10 cellular contexts compared by ENCODE assay signal in the genomic region with DNA sequence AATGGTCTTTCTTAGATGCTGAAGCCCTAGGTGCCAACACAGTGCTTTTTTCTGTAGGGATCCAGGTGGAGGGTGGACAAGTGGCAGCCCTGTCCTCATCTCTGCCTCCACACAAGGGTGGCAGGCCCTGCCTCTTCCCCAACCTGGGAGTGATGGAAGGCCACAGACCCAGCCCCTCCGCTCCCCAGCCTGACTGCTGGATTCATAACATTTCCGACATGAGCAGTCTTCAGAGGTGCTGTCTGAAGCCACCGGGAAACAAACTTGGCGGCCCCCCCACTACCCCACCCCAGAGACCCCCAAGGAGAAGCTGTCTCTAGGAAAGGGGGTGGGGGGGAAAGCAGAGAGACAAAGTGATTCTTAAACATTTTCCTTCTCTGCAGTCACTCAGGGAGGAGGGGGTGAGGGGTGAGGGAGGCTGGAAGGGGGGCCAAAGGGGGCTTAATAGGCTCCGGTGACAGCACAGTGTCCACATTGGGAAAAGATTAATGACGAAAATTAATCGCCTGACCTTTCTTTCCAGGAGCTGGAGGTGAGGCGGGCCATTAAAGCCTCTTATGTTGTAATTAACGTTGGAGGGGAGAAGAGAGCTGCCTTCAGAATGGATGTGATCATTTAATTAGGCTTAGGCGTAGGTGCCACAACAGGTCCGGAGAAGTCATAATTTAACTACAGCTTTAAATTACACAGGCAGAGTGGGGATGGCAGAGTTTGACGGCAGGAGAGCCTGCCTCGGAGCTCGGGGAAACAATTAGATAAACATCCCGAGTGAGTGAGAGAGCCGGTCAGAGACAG.
DNase-seq lines count a peak whose midpoint lies in the region; ATAC-seq and TF ChIP-seq lines count a peak whose summit lies in the region.
"Had no signal": no experiment of that assay in that cellular context is flagged by ENCODE, and none has a peak within 500 bp of the region (broad histone marks: within the 10 kb centered on the region; RNA-seq: fewer than 3 reads in every experiment).

No MANE protein-coding gene starts in this region.

- H3K9me3 Mint-ChIP-seq in activated T-cell treated with anti-CD3 and anti-CD28 coated beads, Interleukin-2, amount 50 U/mL, for 24 hours = no peaks in the 10 kb centered on the region
- no peaks in the 10 kb centered on the region for H3K9me3 Mint-ChIP-seq in activated CD8-positive, alpha-beta T cell treated with anti-CD3 and anti-CD28 coated beads for 36 hours
- H3K9me3 Mint-ChIP-seq in stimulated activated naive B cell treated with anti-CD40 and anti-IgM and Interleukin-4, amounts not matched to agents 10 μg/mL and 1 μg/mL and 100 μg/mL, for 72 hours = no peaks in the 10 kb centered on the region

- no peaks in the 10 kb centered on the region for H3K36me3 Mint-ChIP-seq in activated T-cell treated with anti-CD3 and anti-CD28 coated beads, Interleukin-2, amount 50 U/mL, for 24 hours (ENCODE audit: low read depth)
- H3K36me3 Mint-ChIP-seq in activated CD8-positive, alpha-beta T cell treated with anti-CD3 and anti-CD28 coated beads for 36 hours (ENCODE audit: low read depth) = no peaks in the 10 kb centered on the region
- no peaks in the 10 kb centered on the region for H3K36me3 Mint-ChIP-seq in stimulated activated naive B cell treated with anti-CD40 and anti-IgM and Interleukin-4, amounts not matched to agents 10 μg/mL and 1 μg/mL and 100 μg/mL, for 72 hours

- peaks cover 9% of the 10 kb centered on the region for H3K4me1 Mint-ChIP-seq in activated T-cell treated with anti-CD3 and anti-CD28 coated beads, Interleukin-2, amount 50 U/mL, for 24 hours (ENCODE audit: low read depth)
- peaks cover 6% of the 10 kb centered on the region for H3K4me1 Mint-ChIP-seq in activated CD8-positive, alpha-beta T cell treated with anti-CD3 and anti-CD28 coated beads for 36 hours (ENCODE audit: low read depth)
- H3K4me1 Mint-ChIP-seq in stimulated activated naive B cell treated with anti-CD40 and anti-IgM and Interleukin-4, amounts not matched to agents 10 μg/mL and 1 μg/mL and 100 μg/mL, for 72 hours = peaks cover 28 to 35% of the 10 kb centered on the region in 2 donors

- POLR2A ChIA-PET in activated CD8-positive, alpha-beta T cell treated with anti-CD3 and anti-CD28 coated beads for 36 hours (lab: Charles Lee) = interaction anchor here (1.4 kb wide), 1 partner anchor 17 kb away, joined by 3 read pairs; no protein-coding TSS in a partner anchor

- CTCF ChIA-PET in activated CD8-positive, alpha-beta T cell treated with anti-CD3 and anti-CD28 coated beads for 36 hours (lab: Charles Lee) = no interaction called here

- H3K4me3 Mint-ChIP-seq in activated T-cell treated with anti-CD3 and anti-CD28 coated beads, Interleukin-2, amount 50 U/mL, for 24 hours = peak overlapping the region; percentile 50
- peak overlapping the region; percentile 50 for H3K4me3 Mint-ChIP-seq in activated CD8-positive, alpha-beta T cell treated with anti-CD3 and anti-CD28 coated beads for 36 hours
- H3K4me3 Mint-ChIP-seq in stimulated activated naive B cell treated with anti-CD40 and anti-IgM and Interleukin-4, amounts not matched to agents 10 μg/mL and 1 μg/mL and 100 μg/mL, for 72 hours = peak overlapping the region; percentile 64 to 76

- peaks cover 78% of the 10 kb centered on the region for H3K27me3 Mint-ChIP-seq in activated T-cell treated with anti-CD3 and anti-CD28 coated beads, Interleukin-2, amount 50 U/mL, for 24 hours
- peaks cover 55% of the 10 kb centered on the region for H3K27me3 Mint-ChIP-seq in activated CD8-positive, alpha-beta T cell treated with anti-CD3 and anti-CD28 coated beads for 36 hours
- H3K27me3 Mint-ChIP-seq in stimulated activated naive B cell treated with anti-CD40 and anti-IgM and Interleukin-4, amounts not matched to agents 10 μg/mL and 1 μg/mL and 100 μg/mL, for 72 hours = peaks cover 66 to 76% of the 10 kb centered on the region in 2 donors

- ATAC-seq in activated CD8-positive, alpha-beta T cell treated with anti-CD3 and anti-CD28 coated beads for 36 hours = no peak
- ATAC-seq in stimulated activated naive B cell treated with anti-CD40 and anti-IgM and Interleukin-4, amounts not matched to agents 10 μg/mL and 1 μg/mL and 100 μg/mL, for 72 hours (replicated peaks) = no peak
- no peak for ATAC-seq in HG03280 (IDR thresholded peaks at IDR 0.05; ENCODE audit: unreplicated experiment)
- ATAC-seq: SK-N-SH treated with all-trans-retinoic acid at 6 μM for 48 hours had no signal

- no peak overlapping the region for H3K27ac Mint-ChIP-seq in activated T-cell treated with anti-CD3 and anti-CD28 coated beads, Interleukin-2, amount 50 U/mL, for 24 hours
- H3K27ac Mint-ChIP-seq in activated CD8-positive, alpha-beta T cell treated with anti-CD3 and anti-CD28 coated beads for 36 hours = no peak overlapping the region
- H3K27ac Mint-ChIP-seq in stimulated activated naive B cell treated with anti-CD40 and anti-IgM and Interleukin-4, amounts not matched to agents 10 μg/mL and 1 μg/mL and 100 μg/mL, for 72 hours = peak overlapping the region; percentile 4

- no peak for DNase-seq in activated T-cell treated with anti-CD3 and anti-CD28 coated beads, Interleukin-2, amount 50 U/mL, for 24 hours
- no peak for DNase-seq in activated T-cell treated with anti-CD3 and anti-CD28 coated beads, Interleukin-2, amount 50 U/mL, for 48 hours
- DNase-seq in activated CD8-positive, alpha-beta T cell treated with anti-CD3 and anti-CD28 coated beads for 36 hours = no peak
- DNase-seq in left kidney (ENCODE audit: low read depth, low spot score) (peak; percentile 95), GF-D8 (lab: John Stamatoyannopoulos, UW) (no peak), DMS114 treated with DMSO at 0.1 percent for 48 hours (lab: John Stamatoyannopoulos, UW; ENCODE audit: unreplicated experiment) (no peak)
- DNase-seq in stimulated activated naive B cell treated with anti-CD40 and anti-IgM and Interleukin-4, amounts not matched to agents 10 μg/mL and 1 μg/mL and 100 μg/mL, for 72 hours = no peak
- DNase-seq: NCI-H774 had no signal

- TF ChIP-seq CTCF in activated CD8-positive, alpha-beta T cell treated with anti-CD3 and anti-CD28 coated beads for 36 hours (IDR thresholded peaks at IDR 0.05) = no peak

- intact Hi-C loops in activated CD8-positive, alpha-beta T cell treated with anti-CD3 and anti-CD28 coated beads for 36 hours (cut with micrococcal nuclease) = no loop called here
